In genomic region chr3:71930056-71930991, GRCh38 we compare ENCODE assay signal across 8 cellular contexts.
A peak's percentile ranks its signal among the peaks of the same experiment; 100 is the strongest.
DNase-seq lines count a peak whose midpoint lies in the region; ATAC-seq and TF ChIP-seq lines count a peak whose summit lies in the region.
"Had no signal": no experiment of that assay in that cellular context is flagged by ENCODE, and none has a peak within 500 bp of the region (broad histone marks: within the 10 kb centered on the region; RNA-seq: fewer than 3 reads in every experiment).

No MANE protein-coding gene starts in this region.

- no peak overlapping the region for H3K4me3 ChIP-seq in gastrocnemius medialis

- no peaks in the 10 kb centered on the region for H3K36me3 Mint-ChIP-seq in activated T-cell treated with anti-CD3 and anti-CD28 coated beads, Interleukin-2, amount 50 U/mL, for 72 hours (ENCODE audit: insufficient read depth in 2 of 2)
- H3K36me3 Mint-ChIP-seq: naive thymus-derived CD4-positive, alpha-beta T cell had no signal

- H3K4me3 Mint-ChIP-seq in activated T-cell treated with anti-CD3 and anti-CD28 coated beads, Interleukin-2, amount 50 U/mL, for 72 hours, result no peak overlapping the region
- H3K4me3 Mint-ChIP-seq: naive thymus-derived CD4-positive, alpha-beta T cell had no signal

- H3K36me3 ChIP-seq in gastrocnemius medialis, result no peaks in the 10 kb centered on the region

- in situ Hi-C loops in ACHN (cut with HindIII; ENCODE audit: low pct_ligation_motif_present, low pct_unique_long_range_greater_than_20kb, low sequenced_read_pairs), result no loop called here
- in situ Hi-C loops in gastrocnemius medialis (cut with MboI; ENCODE audit: low sequenced_read_pairs in 4 of 4), result no loop called here

- H3K4me1 ChIP-seq in gastrocnemius medialis, result no peaks in the 10 kb centered on the region

- no peaks in the 10 kb centered on the region for H3K27me3 ChIP-seq in gastrocnemius medialis

- H3K4me1 Mint-ChIP-seq in activated T-cell treated with anti-CD3 and anti-CD28 coated beads, Interleukin-2, amount 50 U/mL, for 72 hours (ENCODE audit: low read depth), result peaks cover 13% of the 10 kb centered on the region

- no peak overlapping the region for H3K27ac ChIP-seq in gastrocnemius medialis

- peak; percentile 62 for ATAC-seq in HG02852 (IDR thresholded peaks at IDR 0.05; ENCODE audit: unreplicated experiment)
- ATAC-seq in activated T-cell treated with anti-CD3 and anti-CD28 coated beads, Interleukin-2, amount 50 U/mL, for 72 hours (replicated peaks in 1 of 2), result peak; percentile 69 to 71
- no peak for ATAC-seq in GM18519 (IDR thresholded peaks at IDR 0.05; ENCODE audit: low FRiP score, unreplicated experiment)
- no peak for ATAC-seq in gastrocnemius medialis
- ATAC-seq: naive thymus-derived CD4-positive, alpha-beta T cell had no signal

- TF ChIP-seq POLR2A in gastrocnemius medialis (IDR thresholded peaks at IDR 0.05), result no peak

- H3K27ac Mint-ChIP-seq in activated T-cell treated with anti-CD3 and anti-CD28 coated beads, Interleukin-2, amount 50 U/mL, for 72 hours, result no peak overlapping the region
- H3K27ac Mint-ChIP-seq: naive thymus-derived CD4-positive, alpha-beta T cell had no signal

- TF ChIP-seq CTCF in GM10266 (IDR thresholded peaks at IDR 0.05; ENCODE audit: control insufficient read depth, insufficient read depth, low read depth, missing control alignments) (peak; percentile 31), gastrocnemius medialis (IDR thresholded peaks at IDR 0.05 in 4 of 5, conservative IDR thresholded peaks at IDR 0.05 in 1 of 5) (no peak)

- DNase-seq in GM10266 (ENCODE audit: extremely low spot score) (peak; percentile 66), kidney tubule cell (ENCODE audit: low spot score) (peak; percentile 60), ACHN (no peak), gastrocnemius medialis (no peak)
- DNase-seq in activated T-cell treated with anti-CD3 and anti-CD28 coated beads, Interleukin-2, amount 50 U/mL, for 72 hours, result peak; percentile 14 to 15

- H3K9me3 Mint-ChIP-seq in activated T-cell treated with anti-CD3 and anti-CD28 coated beads, Interleukin-2, amount 50 U/mL, for 72 hours, result no peaks in the 10 kb centered on the region

- no peaks in the 10 kb centered on the region for H3K9me3 ChIP-seq in gastrocnemius medialis

- peaks cover 5% of the 10 kb centered on the region for H3K27me3 Mint-ChIP-seq in activated T-cell treated with anti-CD3 and anti-CD28 coated beads, Interleukin-2, amount 50 U/mL, for 72 hours (ENCODE audit: low read depth)

- intact Hi-C loops in gastrocnemius medialis (cut with DNase I; ENCODE audit: low total_unique reads), result no loop called here

Comparison
In these comparisons a context has a peak if more than half of its experiments do, and no peak if none do; other contexts are left out.
1. DNase-seq: peak in GM10266 (single experiment), activated T-cell treated with anti-CD3 and anti-CD28 coated beads, Interleukin-2, amount 50 U/mL, for 72 hours (2 of 2) and kidney tubule cell (single experiment); none in ACHN (single experiment) and gastrocnemius medialis (0 of 2).
2. ATAC-seq: peak in HG02852 (single experiment) and activated T-cell treated with anti-CD3 and anti-CD28 coated beads, Interleukin-2, amount 50 U/mL, for 72 hours (2 of 2); none in GM18519 (single experiment) and gastrocnemius medialis (0 of 2).